ENCODE assay signal across 8 cellular contexts in the genomic region with DNA sequence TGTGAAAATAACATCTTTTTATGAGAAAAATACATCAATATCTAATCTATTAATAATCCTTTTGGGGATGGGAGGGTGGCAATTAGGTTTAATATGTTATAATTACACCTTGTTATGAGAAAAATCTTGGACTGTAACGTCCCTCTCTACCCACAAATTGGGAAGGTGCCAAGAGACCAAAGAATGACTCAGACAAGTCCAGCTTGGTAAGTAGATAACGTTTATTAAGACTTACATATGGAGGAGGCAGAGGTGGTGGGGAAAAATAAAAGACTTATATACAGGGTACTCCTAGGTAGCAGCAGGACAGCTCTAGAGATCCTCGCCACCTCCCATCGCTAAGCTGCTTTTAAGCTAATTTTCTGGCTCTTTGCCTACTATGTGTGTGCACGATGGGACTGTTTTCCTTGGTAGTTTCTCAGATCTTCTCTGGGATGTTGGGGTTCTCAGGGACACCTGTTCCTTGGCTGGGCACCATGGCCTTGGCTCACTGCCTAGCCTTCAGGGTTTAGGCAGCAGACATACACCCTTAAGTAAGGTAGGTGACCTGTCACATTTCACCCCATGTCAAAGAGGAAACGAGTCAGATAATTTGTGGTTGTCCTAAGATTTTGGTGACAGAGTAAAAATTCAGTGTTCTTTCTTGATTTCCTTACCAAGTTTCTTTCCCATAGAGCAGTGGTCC. TPM values are rescaled to one million over a fixed set of nuclear protein-coding genes. Genes with fewer than 3 reads are reported as not detected.
DNase-seq lines count a peak whose midpoint lies in the region; ATAC-seq and TF ChIP-seq lines count a peak whose summit lies in the region.

No MANE protein-coding gene starts in this region.

- WGBS in smooth muscle cell (ENCODE audit: low lambda C conversion rate): 76% methylated on average over 6 of the region's 6 CpGs

- H3K4me1 ChIP-seq in RWPE2 (ENCODE audit: insufficient read depth, poor library complexity, severe bottlenecking) (peaks cover 7% of the 10 kb centered on the region), smooth muscle cell (ENCODE audit: low read depth) (no peaks in the 10 kb centered on the region)

- peaks cover 43% of the 10 kb centered on the region for H3K4me1 Mint-ChIP-seq in activated naive CD4-positive, alpha-beta T cell treated with anti-CD3 and anti-CD28 coated beads for 36 hours (ENCODE audit: low read depth)

- H3K27me3 ChIP-seq in RWPE2 (ENCODE audit: insufficient read depth, poor library complexity, severe bottlenecking) (no peaks in the 10 kb centered on the region), smooth muscle cell (ENCODE audit: low read depth) (no peaks in the 10 kb centered on the region)

- CTCF ChIA-PET in activated naive CD4-positive, alpha-beta T cell treated with anti-CD3 and anti-CD28 coated beads for 36 hours (lab: Charles Lee): no interaction called here
- CTCF ChIA-PET in GM10248 (lab: Yijun Ruan, JAX): no interaction called here

- no peaks in the 10 kb centered on the region for H3K27me3 Mint-ChIP-seq in activated naive CD4-positive, alpha-beta T cell treated with anti-CD3 and anti-CD28 coated beads for 36 hours (ENCODE audit: low read depth)

- no peaks in the 10 kb centered on the region for H3F3A ChIP-seq in smooth muscle cell (ENCODE audit: low read depth)

- POLR2A ChIA-PET in GM10248 (lab: Yijun Ruan, JAX): no interaction called here

- ATAC-seq in RWPE2 (ENCODE audit: low read depth): peak; percentile 69; the same call in 2 of the 3 replicates

- H3K9ac ChIP-seq in smooth muscle cell (ENCODE audit: low read depth): no peak overlapping the region

- H3K9me3 Mint-ChIP-seq in activated naive CD4-positive, alpha-beta T cell treated with anti-CD3 and anti-CD28 coated beads for 36 hours: no peaks in the 10 kb centered on the region

- peak overlapping the region; percentile 50 for H3K27ac Mint-ChIP-seq in activated naive CD4-positive, alpha-beta T cell treated with anti-CD3 and anti-CD28 coated beads for 36 hours

- no peak overlapping the region for H2AFZ ChIP-seq in smooth muscle cell (ENCODE audit: low read depth)

- H3K4me3 ChIP-seq in RWPE2 (ENCODE audit: severe bottlenecking): no peak overlapping the region
- H3K4me3 ChIP-seq in epithelial cell of esophagus (ENCODE audit: low read length): no peak overlapping the region
- H3K4me3 ChIP-seq in smooth muscle cell: no peak overlapping the region

- H3K36me3 Mint-ChIP-seq in activated naive CD4-positive, alpha-beta T cell treated with anti-CD3 and anti-CD28 coated beads for 36 hours (ENCODE audit: low read depth): peaks cover 35% of the 10 kb centered on the region

- no peaks in the 10 kb centered on the region for H3K79me2 ChIP-seq in smooth muscle cell (ENCODE audit: low read depth)

- no peak for TF ChIP-seq CTCF in RWPE2 (IDR thresholded peaks at IDR 0.05; ENCODE audit: poor library complexity, severe bottlenecking)
- TF ChIP-seq CTCF in epithelial cell of esophagus (IDR thresholded peaks at IDR 0.05; ENCODE audit: insufficient read depth, low read depth, low read length, missing control alignments): no peak
- TF ChIP-seq CTCF in smooth muscle cell (IDR thresholded peaks at IDR 0.05; ENCODE audit: borderline replicate concordance, insufficient read depth, poor library complexity, severe bottlenecking): no peak
- no peak for TF ChIP-seq CTCF in GM10248 (IDR thresholded peaks at IDR 0.05; ENCODE audit: control extremely low read depth, extremely low read depth, low read depth, missing control alignments)

- peaks cover 91% of the 10 kb centered on the region for H3K36me3 ChIP-seq in RWPE2 (ENCODE audit: low read depth)
- peaks cover 10% of the 10 kb centered on the region for H3K36me3 ChIP-seq in smooth muscle cell (ENCODE audit: low read depth)

- intact Hi-C loops in activated naive CD4-positive, alpha-beta T cell treated with anti-CD3 and anti-CD28 coated beads for 36 hours (cut with micrococcal nuclease): no loop called here

- peak overlapping the region; percentile 19 for H3K4me2 ChIP-seq in smooth muscle cell

- no peak overlapping the region for H3K27ac ChIP-seq in RWPE2 (ENCODE audit: poor library complexity, severe bottlenecking)
- H3K27ac ChIP-seq in smooth muscle cell (ENCODE audit: low read depth): no peak overlapping the region

- H4K20me1 ChIP-seq in smooth muscle cell (ENCODE audit: low read depth): no peaks in the 10 kb centered on the region

- H3K4me3 Mint-ChIP-seq in activated naive CD4-positive, alpha-beta T cell treated with anti-CD3 and anti-CD28 coated beads for 36 hours: no peak overlapping the region

- no peaks in the 10 kb centered on the region for H3K9me3 ChIP-seq in RWPE2 (ENCODE audit: severe bottlenecking)
- H3K9me3 ChIP-seq in smooth muscle cell (replicated peaks; ENCODE audit: low read depth): no peaks in the 10 kb centered on the region

- DNase-seq in activated naive CD4-positive, alpha-beta T cell treated with anti-CD3 and anti-CD28 coated beads for 36 hours: no peak
- no peak for DNase-seq in activated naive CD4-positive, alpha-beta T cell (lab: John Stamatoyannopoulos, UW)
- no peak for DNase-seq in RWPE2 (ENCODE audit: low spot score)
- DNase-seq in epithelial cell of esophagus (ENCODE audit: low read depth): peak; percentile 70
- DNase-seq in smooth muscle cell (lab: John Stamatoyannopoulos, UW; ENCODE audit: unreplicated experiment): no peak
- no peak for DNase-seq in activated T-cell treated with anti-CD3 and anti-CD28 coated beads for 4 hours
- no peak for DNase-seq in GM10248 (ENCODE audit: extremely low spot score)
- no peak for DNase-seq in NCI-H526 (lab: John Stamatoyannopoulos, UW)

RNA-seq across cellular contexts. Expression of a gene that starts 31.5 kb away (rescaled TPM):
- 100 to 1,000 TPM in 1 of 2 experiments, 10 to 100 TPM in 1; 99.2 to 100 TPM for total RNA-seq in activated naive CD4-positive, alpha-beta T cell treated with anti-CD3 and anti-CD28 coated beads for 36 hours
- 42.7 and 42.9 TPM in 2 replicates for total RNA-seq in smooth muscle cell
- polyA plus RNA-seq in smooth muscle cell: 21.0 and 21.5 TPM in 2 replicates

RNA-seq across cellular contexts. Expression of a gene that starts 37.3 kb away (rescaled TPM):
- total RNA-seq in activated naive CD4-positive, alpha-beta T cell treated with anti-CD3 and anti-CD28 coated beads for 36 hours: 10 to 100 TPM; 26.1 to 27.3 TPM
- total RNA-seq in smooth muscle cell: 21.5 and 24.3 TPM in 2 replicates
- polyA plus RNA-seq in smooth muscle cell: 14.1 and 25.1 TPM in 2 replicates
